8 cellular contexts compared by ENCODE assay signal in genomic region chr19:53037101-53038097, GRCh38.
DNase-seq lines count a peak whose midpoint lies in the region; ATAC-seq and TF ChIP-seq lines count a peak whose summit lies in the region.

No MANE protein-coding gene starts in this region.

- in situ Hi-C loops in astrocyte of the cerebellum (cut with HindIII; ENCODE audit: low sequenced_read_pairs), result no loop called here

- H3K4me1 ChIP-seq in HUES6 (ENCODE audit: control insufficient read depth, insufficient read depth, low read length) (no peaks in the 10 kb centered on the region), iPS-15b (ENCODE audit: control insufficient read depth, insufficient read depth, low read length) (no peaks in the 10 kb centered on the region)

- DNase-seq in astrocyte of the cerebellum (ENCODE audit: low read depth) (no peak), GM19238 (ENCODE audit: insufficient read length, low spot score) (no peak), medulla oblongata (ENCODE audit: extremely low spot score) (no peak)
- DNase-seq in stimulated activated effector memory CD8-positive, alpha-beta T cell treated with anti-CD3 and anti-CD28 coated beads, Interleukin-12 subunit alpha, Interleukin-12 subunit beta, amount 100 ng/mL, for 72 hours (ENCODE audit: low spot score in 2 of 2), result no peak

- H3K4me1 Mint-ChIP-seq in stimulated activated effector memory CD8-positive, alpha-beta T cell treated with anti-CD3 and anti-CD28 coated beads, Interleukin-12 subunit alpha, Interleukin-12 subunit beta, amount 100 ng/mL, for 72 hours, result no peaks in the 10 kb centered on the region

- H3K9me3 ChIP-seq in HUES6 (ENCODE audit: control insufficient read depth, insufficient read depth, low read depth, low read length) (peaks cover 6% of the 10 kb centered on the region; the same call in 1 of the 2 replicates), iPS-15b (ENCODE audit: control insufficient read depth, insufficient read depth, low read length) (no peaks in the 10 kb centered on the region)

- no peak overlapping the region for H3K9ac ChIP-seq in HUES6 (ENCODE audit: low read length)
- peak overlapping the region; percentile 87 for H3K9ac ChIP-seq in iPS-15b (ENCODE audit: low read depth, low read length)

- no peak for ATAC-seq in stimulated activated effector memory CD8-positive, alpha-beta T cell treated with anti-CD3 and anti-CD28 coated beads, Interleukin-12 subunit alpha, Interleukin-12 subunit beta, amount 100 ng/mL, for 72 hours
- ATAC-seq in HG03469 (IDR thresholded peaks at IDR 0.05; ENCODE audit: unreplicated experiment) (no peak), GM18907 (IDR thresholded peaks at IDR 0.05; ENCODE audit: unreplicated experiment) (no peak)

- no peak for TF ChIP-seq CTCF in astrocyte of the cerebellum (IDR thresholded peaks at IDR 0.05; ENCODE audit: low read depth, low read length, missing control alignments)

- H3K4me3 Mint-ChIP-seq in stimulated activated effector memory CD8-positive, alpha-beta T cell treated with anti-CD3 and anti-CD28 coated beads, Interleukin-12 subunit alpha, Interleukin-12 subunit beta, amount 100 ng/mL, for 72 hours, result peak overlapping the region; percentile 4

- H3K4me3 ChIP-seq in HUES6 (ENCODE audit: low read depth, low read length) (peak overlapping the region; percentile 62), astrocyte of the cerebellum (ENCODE audit: low read depth, low read length) (peak overlapping the region; percentile 39), iPS-15b (ENCODE audit: low read depth, low read length) (peak overlapping the region; percentile 93)

- H3K36me3 ChIP-seq in HUES6 (ENCODE audit: control insufficient read depth, insufficient read depth, low read length) (no peaks in the 10 kb centered on the region), iPS-15b (ENCODE audit: control insufficient read depth, insufficient read depth, low read length) (no peaks in the 10 kb centered on the region)

- no peaks in the 10 kb centered on the region for H3K36me3 Mint-ChIP-seq in stimulated activated effector memory CD8-positive, alpha-beta T cell treated with anti-CD3 and anti-CD28 coated beads, Interleukin-12 subunit alpha, Interleukin-12 subunit beta, amount 100 ng/mL, for 72 hours

- no peak overlapping the region for H3K27ac ChIP-seq in HUES6 (ENCODE audit: low read depth, low read length)

- H3K27me3 ChIP-seq in HUES6 (ENCODE audit: control insufficient read depth, insufficient read depth, low read length) (no peaks in the 10 kb centered on the region), iPS-15b (ENCODE audit: control insufficient read depth, insufficient read depth, low read length) (peaks cover 11% of the 10 kb centered on the region)

- H3K27ac Mint-ChIP-seq in stimulated activated effector memory CD8-positive, alpha-beta T cell treated with anti-CD3 and anti-CD28 coated beads, Interleukin-12 subunit alpha, Interleukin-12 subunit beta, amount 100 ng/mL, for 72 hours, result no peak overlapping the region

- peaks cover 19% of the 10 kb centered on the region for H3K9me3 Mint-ChIP-seq in stimulated activated effector memory CD8-positive, alpha-beta T cell treated with anti-CD3 and anti-CD28 coated beads, Interleukin-12 subunit alpha, Interleukin-12 subunit beta, amount 100 ng/mL, for 72 hours

Comparison
In these comparisons a context has a peak if more than half of its experiments do, and no peak if none do; other contexts are left out.
1. H3K4me3 ChIP-seq: peak in every context shown above with its lines; median percentile 93 in iPS-15b; 62 in HUES6; 39 in astrocyte of the cerebellum.